Comparison of ENCODE assay signal across 8 cellular contexts in genomic region chr17:28720247-28720996, GRCh38. TPM values are rescaled to one million over a fixed set of nuclear protein-coding genes. Genes with fewer than 3 reads are reported as not detected.
DNase-seq lines count a peak whose midpoint lies in the region; ATAC-seq and TF ChIP-seq lines count a peak whose summit lies in the region.

No MANE protein-coding gene starts in this region.

- H3K4me3 ChIP-seq in GM06990 (replicated peaks; ENCODE audit: low read depth, low read length) (peak overlapping the region; percentile 99), OCI-LY1 (ENCODE audit: low read depth, low read length, poor library complexity, severe bottlenecking) (peak overlapping the region; percentile 97), cardiac fibroblast (replicated peaks in 1 of 2; ENCODE audit: low read depth in 2 of 2, low read length in 2 of 2) (peak overlapping the region; percentile 96), mucosa of stomach (ENCODE audit: low read length) (peak overlapping the region; percentile 39), aorta (ENCODE audit: low read length in 2 of 2) (peak overlapping the region; percentile 52 to 58)

- peaks cover 18% of the 10 kb centered on the region for H3K79me2 ChIP-seq in OCI-LY1 (ENCODE audit: insufficient read depth, low read length)

- H3K9ac ChIP-seq in OCI-LY1 (ENCODE audit: low read length) (peak overlapping the region; percentile 98), mucosa of stomach (ENCODE audit: low read length) (peak overlapping the region; percentile 85)

- intact Hi-C loops in aorta (cut with DNase I), result no loop called here

- no peak for DNase-seq in GM06990 (ENCODE audit: extremely low read depth, insufficient read length)
- DNase-seq in cardiac fibroblast (ENCODE audit: low read depth in 2 of 2), result peak in 1 of 2 donors; percentile 20
- no peak for DNase-seq in aorta
- no peak for DNase-seq in CD1c-positive myeloid dendritic cell (ENCODE audit: extremely low spot score)
- DNase-seq in SK-N-DZ (ENCODE audit: low spot score), result no peak

- H3K27me3 ChIP-seq in GM06990 (replicated peaks; ENCODE audit: control insufficient read depth, insufficient read depth, low read length) (no peaks in the 10 kb centered on the region; the same call in 1 of the 2 replicates), OCI-LY1 (ENCODE audit: insufficient read depth, low read length) (no peaks in the 10 kb centered on the region), mucosa of stomach (ENCODE audit: control insufficient read depth, insufficient read depth, low read length) (peaks cover 7% of the 10 kb centered on the region), aorta (ENCODE audit: control insufficient read depth in 1 of 2, insufficient read depth in 2 of 2, low read length in 1 of 2) (no peaks in the 10 kb centered on the region)

- 2 to 3% methylated on average over 28 to 30 of the region's 30 CpGs for WGBS in aorta, 2 donors

- H3K9me2 ChIP-seq in OCI-LY1 (ENCODE audit: low read depth, low read length), result no peaks in the 10 kb centered on the region

- no peaks in the 10 kb centered on the region for H4K20me1 ChIP-seq in OCI-LY1 (ENCODE audit: insufficient read depth, low read length)

- no peaks in the 10 kb centered on the region for H3K9me3 ChIP-seq in OCI-LY1 (ENCODE audit: low read length)
- H3K9me3 ChIP-seq in mucosa of stomach (ENCODE audit: control insufficient read depth, low read length), result no peaks in the 10 kb centered on the region
- H3K9me3 ChIP-seq in aorta (ENCODE audit: control insufficient read depth, low read length), result no peaks in the 10 kb centered on the region

- H3K4me1 ChIP-seq in OCI-LY1 (ENCODE audit: insufficient read depth, low read length, severe bottlenecking) (peaks cover 61% of the 10 kb centered on the region), mucosa of stomach (ENCODE audit: control insufficient read depth, insufficient read depth, low read length) (peaks cover 43% of the 10 kb centered on the region), aorta (ENCODE audit: control insufficient read depth in 1 of 2, insufficient read depth in 2 of 2, low read length in 2 of 2) (peaks cover 0 to 6% of the 10 kb centered on the region in 2 donors)

- H3K27ac ChIP-seq in OCI-LY1 (ENCODE audit: low read depth, low read length, poor library complexity, severe bottlenecking), result peak overlapping the region; percentile 91
- no peak overlapping the region for H3K27ac ChIP-seq in aorta (ENCODE audit: low read depth in 1 of 2, low read length in 2 of 2)

- TF ChIP-seq CTCF in GM06990 (IDR thresholded peaks at IDR 0.05; ENCODE audit: insufficient read depth, low read length, poor library complexity, severe bottlenecking) (no peak), OCI-LY1 (IDR thresholded peaks at IDR 0.05; ENCODE audit: low read length) (peak; percentile 26; the same call in 1 of the 2 replicates), cardiac fibroblast (IDR thresholded peaks at IDR 0.05; ENCODE audit: low read depth, low read length) (peak; percentile 19)

- H2AFZ ChIP-seq in OCI-LY1 (ENCODE audit: low read length), result no peak overlapping the region

- ATAC-seq in aorta (ENCODE audit: low FRiP score) (no peak), HG02798 (IDR thresholded peaks at IDR 0.05; ENCODE audit: poor library complexity, unreplicated experiment) (no peak)

- peaks cover 22% of the 10 kb centered on the region for H3K36me3 ChIP-seq in GM06990 (ENCODE audit: control insufficient read depth, insufficient read depth, low read length)
- peaks cover 54% of the 10 kb centered on the region for H3K36me3 ChIP-seq in OCI-LY1 (ENCODE audit: insufficient read depth, low read length)
- peaks cover 11% of the 10 kb centered on the region for H3K36me3 ChIP-seq in mucosa of stomach (ENCODE audit: control insufficient read depth, insufficient read depth, low read length)
- H3K36me3 ChIP-seq in aorta (ENCODE audit: control insufficient read depth in 1 of 2, insufficient read depth in 2 of 2, low read length in 1 of 2), result peaks cover 0 to 6% of the 10 kb centered on the region in 2 donors

- peaks cover 20% of the 10 kb centered on the region for H3F3A ChIP-seq in OCI-LY1 (ENCODE audit: insufficient read depth, low read length)

- H3K4me2 ChIP-seq in OCI-LY1 (ENCODE audit: low read length), result peak overlapping the region; percentile 94

RNA-seq across cellular contexts. Expression of gene RPL23A, which starts 0.6 kb away (rescaled TPM):
- total RNA-seq in aorta, result 1,000 to 10,000 TPM; 1,133 to 1,177 TPM
- polyA plus RNA-seq in aorta, result 1,000 to 10,000 TPM; 1,641 to 1,888 TPM
- 1,168 and 1,695 TPM in 2 replicates for polyA plus RNA-seq in SK-N-DZ (2014; cell fraction: cytosol; rRNA removed)
- polyA plus RNA-seq in SK-N-DZ (2014; cell fraction: nucleus; rRNA removed), result 853 and 1,299 TPM in 2 replicates

RNA-seq across cellular contexts. Expression of gene RAB34, which starts 2.8 kb away (rescaled TPM):
- 100 to 1,000 TPM; 107 to 115 TPM for total RNA-seq in aorta
- 100 to 1,000 TPM; 133 to 303 TPM for polyA plus RNA-seq in aorta
- 50.8 and 51.5 TPM in 2 replicates for polyA plus RNA-seq in SK-N-DZ (2014; cell fraction: cytosol; rRNA removed)
- 124 and 148 TPM in 2 replicates for polyA plus RNA-seq in SK-N-DZ (2014; cell fraction: nucleus; rRNA removed)

RNA-seq across cellular contexts. Expression of gene TLCD1, which starts 5.6 kb away (rescaled TPM):
- total RNA-seq in aorta, result 1 to 10 TPM in 1 of 2 donors, under 1 TPM in 1; 0.90 to 2.5 TPM
- 1 to 10 TPM in 1 of 2 donors, not detected in 1; 1.5 TPM for polyA plus RNA-seq in aorta
- 8.8 and 11.8 TPM in 2 replicates for polyA plus RNA-seq in SK-N-DZ (2014; cell fraction: cytosol; rRNA removed)
- polyA plus RNA-seq in SK-N-DZ (2014; cell fraction: nucleus; rRNA removed), result 7.4 and 7.6 TPM in 2 replicates

RNA-seq across cellular contexts. Expression of gene NEK8, which starts 8.2 kb away (rescaled TPM):
- total RNA-seq in aorta, result 1 to 10 TPM; 1.6 to 4.5 TPM
- polyA plus RNA-seq in aorta, result 1 to 10 TPM; 2.0 to 5.3 TPM
- 1.6 and 6.7 TPM in 2 replicates for polyA plus RNA-seq in SK-N-DZ (2014; cell fraction: cytosol; rRNA removed)
- polyA plus RNA-seq in SK-N-DZ (2014; cell fraction: nucleus; rRNA removed), result 3.6 and 8.4 TPM in 2 replicates

RNA-seq across cellular contexts. Expression of gene PROCA1, which starts 8.7 kb away (rescaled TPM):
- total RNA-seq in aorta, result 1 to 10 TPM in 1 of 2 donors, under 1 TPM in 1; 0.78 to 6.6 TPM
- polyA plus RNA-seq in aorta, result 1 to 10 TPM; 5.1 to 5.3 TPM
- polyA plus RNA-seq in SK-N-DZ (2014; cell fraction: cytosol; rRNA removed), result 7.0 and 13.4 TPM in 2 replicates
- 35.6 and 40.0 TPM in 2 replicates for polyA plus RNA-seq in SK-N-DZ (2014; cell fraction: nucleus; rRNA removed)

Comparison
In these comparisons a context has a peak if more than half of its experiments do, and no peak if none do; other contexts are left out.
1. H3K4me3 ChIP-seq: peak in every context shown above with its lines; median percentile 99 in GM06990; 97 in OCI-LY1; 96 in cardiac fibroblast; 55 in aorta; 39 in mucosa of stomach.